ENCODE assay signal across 9 cellular contexts in genomic region chr16:14564881-14565687, GRCh38.
DNase-seq lines count a peak whose midpoint lies in the region; ATAC-seq and TF ChIP-seq lines count a peak whose summit lies in the region.
"Had no signal": no experiment of that assay in that cellular context is flagged by ENCODE, and none has a peak within 500 bp of the region (broad histone marks: within the 10 kb centered on the region; RNA-seq: fewer than 3 reads in every experiment).

No MANE protein-coding gene starts in this region.

- H3K4me1 Mint-ChIP-seq in CD8-positive, alpha-beta memory T cell = peaks cover 4 to 30% (median 28%) of the 10 kb centered on the region in 3 donors
- H3K4me1 Mint-ChIP-seq in activated T-helper 17 cell treated with anti-CD3 and anti-CD28 coated beads, Interleukin-2, amount 50 U/mL, for 72 hours = peaks cover 6% of the 10 kb centered on the region
- peaks cover 14% of the 10 kb centered on the region for H3K4me1 Mint-ChIP-seq in activated T-helper 1 cell treated with anti-CD3 and anti-CD28 coated beads, Interleukin-12 subunit alpha, Interleukin-12 subunit beta, Interleukin-2, Interleukin-4 antibody, amounts not matched to agents 30 ng/mL and 10 ng/mL and 1 ng/mL, durations not matched to agents 14 hours and 24 hours and 36 hours (ENCODE audit: low read depth)

- intact Hi-C loops in left lung (cut with DNase I) = no loop called here
- intact Hi-C loops in activated T-helper 1 cell treated with anti-CD3 and anti-CD28 coated beads, Interleukin-12 subunit alpha, Interleukin-12 subunit beta, Interleukin-2, Interleukin-4 antibody, amounts not matched to agents 30 ng/mL and 10 ng/mL and 1 ng/mL, durations not matched to agents 14 hours and 24 hours and 36 hours (cut with micrococcal nuclease) = no loop called here

- H2BK15ac ChIP-seq in mesendoderm (replicated peaks; ENCODE audit: low read depth) = no peak overlapping the region

- POLR2A ChIA-PET in CD8-positive, alpha-beta memory T cell (lab: Charles Lee) = no interaction called here

- peaks cover 0 to 47% (median 11%) of the 10 kb centered on the region in 3 donors for H3K36me3 Mint-ChIP-seq in CD8-positive, alpha-beta memory T cell
- H3K36me3 Mint-ChIP-seq in activated T-helper 17 cell treated with anti-CD3 and anti-CD28 coated beads, Interleukin-2, amount 50 U/mL, for 72 hours (ENCODE audit: low read depth) = peaks cover 30% of the 10 kb centered on the region
- peaks cover 11% of the 10 kb centered on the region for H3K36me3 Mint-ChIP-seq in activated T-helper 1 cell treated with anti-CD3 and anti-CD28 coated beads, Interleukin-12 subunit alpha, Interleukin-12 subunit beta, Interleukin-2, Interleukin-4 antibody, amounts not matched to agents 30 ng/mL and 10 ng/mL and 1 ng/mL, durations not matched to agents 14 hours and 24 hours and 36 hours (ENCODE audit: low read depth)

- no peak overlapping the region for H4K5ac ChIP-seq in mesendoderm (ENCODE audit: low read length)

- H3K23ac ChIP-seq in mesendoderm (ENCODE audit: low read length) = no peak overlapping the region

- ATAC-seq in activated T-helper 17 cell treated with anti-CD3 and anti-CD28 coated beads, Interleukin-2, amount 50 U/mL, for 72 hours (replicated peaks) = no peak
- peak; percentile 19 for ATAC-seq in left lung

- no peaks in the 10 kb centered on the region for H3K79me2 ChIP-seq in mesendoderm (ENCODE audit: control insufficient read depth, insufficient read depth, low read length)

- no CpG with 5 or more reads among the region's 5 CpGs for WGBS in mesendoderm (ENCODE audit: extremely low coverage, insufficient coverage, low lambda C conversion rate)

- no peaks in the 10 kb centered on the region for H3K27me3 Mint-ChIP-seq in CD8-positive, alpha-beta memory T cell
- H3K27me3 Mint-ChIP-seq in activated T-helper 17 cell treated with anti-CD3 and anti-CD28 coated beads, Interleukin-2, amount 50 U/mL, for 72 hours = no peaks in the 10 kb centered on the region
- no peaks in the 10 kb centered on the region for H3K27me3 Mint-ChIP-seq in activated T-helper 1 cell treated with anti-CD3 and anti-CD28 coated beads, Interleukin-12 subunit alpha, Interleukin-12 subunit beta, Interleukin-2, Interleukin-4 antibody, amounts not matched to agents 30 ng/mL and 10 ng/mL and 1 ng/mL, durations not matched to agents 14 hours and 24 hours and 36 hours (ENCODE audit: insufficient read depth)

- no peak overlapping the region for H3K4me2 ChIP-seq in mesendoderm (ENCODE audit: low read length)

- H3K4me3 ChIP-seq in CD8-positive, alpha-beta memory T cell (ENCODE audit: low read length) = no peak overlapping the region
- H3K4me3 ChIP-seq in left lung = no peak overlapping the region
- H3K4me3 ChIP-seq in mesendoderm (ENCODE audit: low read length) = no peak overlapping the region

- H3K27ac Mint-ChIP-seq in CD8-positive, alpha-beta memory T cell = peak overlapping the region in 5 of 8 donors; percentile 4 to 69 (median 19)
- peak overlapping the region; percentile 64 for H3K27ac Mint-ChIP-seq in activated T-helper 17 cell treated with anti-CD3 and anti-CD28 coated beads, Interleukin-2, amount 50 U/mL, for 72 hours
- H3K27ac Mint-ChIP-seq in activated T-helper 1 cell treated with anti-CD3 and anti-CD28 coated beads, Interleukin-12 subunit alpha, Interleukin-12 subunit beta, Interleukin-2, Interleukin-4 antibody, amounts not matched to agents 30 ng/mL and 10 ng/mL and 1 ng/mL, durations not matched to agents 14 hours and 24 hours and 36 hours = no peak overlapping the region

- no peaks in the 10 kb centered on the region for H3K27me3 ChIP-seq in CD8-positive, alpha-beta memory T cell (ENCODE audit: insufficient read depth, low read length, poor library complexity, severe bottlenecking)
- H3K27me3 ChIP-seq in left lung = no peaks in the 10 kb centered on the region
- no peaks in the 10 kb centered on the region for H3K27me3 ChIP-seq in mesendoderm (ENCODE audit: insufficient read depth, low read length, poor library complexity)

- no peaks in the 10 kb centered on the region for H3K9me3 ChIP-seq in CD8-positive, alpha-beta memory T cell (ENCODE audit: low read length)
- no peaks in the 10 kb centered on the region for H3K9me3 ChIP-seq in left lung

- no peaks in the 10 kb centered on the region for H3K36me3 ChIP-seq in CD8-positive, alpha-beta memory T cell (ENCODE audit: insufficient read depth, low read length)
- peaks cover 0 to 4% of the 10 kb centered on the region in 2 donors for H3K36me3 ChIP-seq in left lung
- no peaks in the 10 kb centered on the region for H3K36me3 ChIP-seq in mesendoderm (ENCODE audit: control insufficient read depth, insufficient read depth, low read length)

- H3K4me3 Mint-ChIP-seq in CD8-positive, alpha-beta memory T cell = peak overlapping the region in 2 of 7 donors; percentile 28 to 57
- H3K4me3 Mint-ChIP-seq in activated T-helper 17 cell treated with anti-CD3 and anti-CD28 coated beads, Interleukin-2, amount 50 U/mL, for 72 hours = no peak overlapping the region
- no peak overlapping the region for H3K4me3 Mint-ChIP-seq in activated T-helper 1 cell treated with anti-CD3 and anti-CD28 coated beads, Interleukin-12 subunit alpha, Interleukin-12 subunit beta, Interleukin-2, Interleukin-4 antibody, amounts not matched to agents 30 ng/mL and 10 ng/mL and 1 ng/mL, durations not matched to agents 14 hours and 24 hours and 36 hours

- no peak for TF ChIP-seq CTCF in left lung (IDR thresholded peaks at IDR 0.05)

- CTCF ChIA-PET in CD8-positive, alpha-beta memory T cell (lab: Charles Lee) = no interaction called here

- H3K4ac ChIP-seq in mesendoderm (ENCODE audit: low read depth, low read length) = no peak overlapping the region

- DNase-seq in CD8-positive, alpha-beta memory T cell = no peak
- DNase-seq in MV-4-11 (lab: John Stamatoyannopoulos, UW) (peak; percentile 37), left lung (no peak), mesendoderm (no peak), T1000 (lab: John Stamatoyannopoulos, UW) (no peak)
- DNase-seq in activated T-helper 1 cell treated with anti-CD3 and anti-CD28 coated beads, Interleukin-12 subunit alpha, Interleukin-12 subunit beta, Interleukin-2, Interleukin-4 antibody, amounts not matched to agents 30 ng/mL and 10 ng/mL and 1 ng/mL, durations not matched to agents 14 hours and 24 hours and 36 hours (ENCODE audit: low spot score) = no peak
- DNase-seq in effector CD8-positive, alpha-beta T cell (lab: John Stamatoyannopoulos, UW) = no peak
- DNase-seq: activated naive CD4-positive, alpha-beta T cell treated with anti-CD3 and anti-CD28 coated beads, Interleukin-2, amount 50 U/mL, for 16 hours had no signal

- H3K9ac ChIP-seq in mesendoderm (ENCODE audit: low read length) = no peak overlapping the region

- H3K4me1 ChIP-seq in CD8-positive, alpha-beta memory T cell (ENCODE audit: insufficient read depth, low read length) = no peaks in the 10 kb centered on the region
- H3K4me1 ChIP-seq in left lung (peaks cover 20 to 28% of the 10 kb centered on the region in 2 donors), mesendoderm (ENCODE audit: control insufficient read depth, low read depth, low read length) (no peaks in the 10 kb centered on the region)

- no peak overlapping the region for H3K56ac ChIP-seq in mesendoderm (ENCODE audit: low read length)

- no peak overlapping the region for H2BK5ac ChIP-seq in mesendoderm (ENCODE audit: low read length)

- no peak overlapping the region for H4K8ac ChIP-seq in mesendoderm (ENCODE audit: low read depth, low read length)

- H2AK5ac ChIP-seq in mesendoderm (ENCODE audit: low read length) = no peak overlapping the region

- H3K18ac ChIP-seq in mesendoderm (ENCODE audit: low read length) = no peak overlapping the region

- H3K9me3 Mint-ChIP-seq in CD8-positive, alpha-beta memory T cell = no peaks in the 10 kb centered on the region
- no peaks in the 10 kb centered on the region for H3K9me3 Mint-ChIP-seq in activated T-helper 17 cell treated with anti-CD3 and anti-CD28 coated beads, Interleukin-2, amount 50 U/mL, for 72 hours
- no peaks in the 10 kb centered on the region for H3K9me3 Mint-ChIP-seq in activated T-helper 1 cell treated with anti-CD3 and anti-CD28 coated beads, Interleukin-12 subunit alpha, Interleukin-12 subunit beta, Interleukin-2, Interleukin-4 antibody, amounts not matched to agents 30 ng/mL and 10 ng/mL and 1 ng/mL, durations not matched to agents 14 hours and 24 hours and 36 hours

- peaks cover 4% of the 10 kb centered on the region for H3K79me1 ChIP-seq in mesendoderm (ENCODE audit: low read length)

- H3K27ac ChIP-seq in CD8-positive, alpha-beta memory T cell (ENCODE audit: low read depth, low read length) = no peak overlapping the region
- H3K27ac ChIP-seq in left lung (peak overlapping the region; percentile 13 to 37), mesendoderm (ENCODE audit: low read depth, low read length) (no peak overlapping the region)

- no peak overlapping the region for H2BK120ac ChIP-seq in mesendoderm (ENCODE audit: low read depth, low read length)

Comparison
In these comparisons a context has a peak if more than half of its experiments do, and no peak if none do; other contexts are left out.
1. H3K27ac ChIP-seq: peak in left lung (2 of 2); none in CD8-positive, alpha-beta memory T cell (single experiment) and mesendoderm (single experiment).